12 cellular contexts compared by ENCODE assay signal in genomic region chr10:659710-660141, GRCh38. TPM values are rescaled to one million over a fixed set of nuclear protein-coding genes. Genes with fewer than 3 reads are reported as not detected.
DNase-seq lines count a peak whose midpoint lies in the region; ATAC-seq and TF ChIP-seq lines count a peak whose summit lies in the region.
"Had no signal": no experiment of that assay in that cellular context is flagged by ENCODE, and none has a peak within 500 bp of the region (broad histone marks: within the 10 kb centered on the region; RNA-seq: fewer than 3 reads in every experiment).

No MANE protein-coding gene starts in this region.

- no TSS peak for BruUV-seq in PC-3 (replicated peaks; lab: Mats Ljungman, UMichigan)

- no peak overlapping the region for H4K8ac ChIP-seq in trophoblast cell (ENCODE audit: low read depth, low read length)

- H3K27ac Mint-ChIP-seq in neural crest cell (ENCODE audit: unreplicated experiment) = peak overlapping the region; percentile 82
- no peak overlapping the region for H3K27ac Mint-ChIP-seq in CD4-positive, alpha-beta memory T cell
- H3K27ac Mint-ChIP-seq: activated naive CD8-positive, alpha-beta T cell; T-helper 2 cell treated with Interferon-gamma antibody and Interleukin-4, amounts not matched to agents 5 μg/mL and 100 μg/mL, for 36 hours had no signal

- no peaks in the 10 kb centered on the region for H3K36me3 Mint-ChIP-seq in neural crest cell (ENCODE audit: low read depth)
- H3K36me3 Mint-ChIP-seq in CD4-positive, alpha-beta memory T cell = no peaks in the 10 kb centered on the region
- H3K36me3 Mint-ChIP-seq: activated naive CD8-positive, alpha-beta T cell had no signal

- peak; percentile 31; the same call in 1 of the 2 replicates for ATAC-seq in PC-3

- no peak overlapping the region for H2BK120ac ChIP-seq in trophoblast cell (ENCODE audit: insufficient read depth, low read length, poor library complexity)

- CTCF ChIA-PET in AG04450 (lab: Charles Lee) = interaction anchor here (1.7 kb wide), 1 partner anchor 149 kb away, joined by 8 read pairs; no protein-coding TSS in a partner anchor
- CTCF ChIA-PET in PC-3 (lab: Charles Lee) = interaction anchor here (0.7 kb wide), 1 partner anchor 84 kb away, joined by 3 read pairs; no protein-coding TSS in a partner anchor
- CTCF ChIA-PET in CD4-positive, alpha-beta memory T cell (lab: Charles Lee; ENCODE audit: partially characterized antibody) = no interaction called here

- H3K36me3 ChIP-seq in PC-3 (ENCODE audit: low read depth, low read length) = no peaks in the 10 kb centered on the region
- no peaks in the 10 kb centered on the region for H3K36me3 ChIP-seq in CD4-positive, alpha-beta memory T cell (ENCODE audit: insufficient read depth, low read length)
- H3K36me3 ChIP-seq in trophoblast cell (ENCODE audit: control insufficient read depth in 1 of 2, insufficient read depth in 2 of 2, low read length in 2 of 2) = no peaks in the 10 kb centered on the region

- H3K9ac ChIP-seq in PC-3 (ENCODE audit: low read length) (no peak overlapping the region), trophoblast cell (ENCODE audit: low read length) (no peak overlapping the region)

- DNase-seq in AG04450 (ENCODE audit: low read depth, low spot score) (peak; percentile 23), PC-3 (no peak), fibroblast of gingiva (ENCODE audit: low read depth) (peak; percentile 43), neural crest cell (ENCODE audit: low read depth, low spot score) (no peak), G401 (ENCODE audit: low spot score) (no peak), trophoblast cell (no peak), occipital lobe (lab: John Stamatoyannopoulos, UW) (no peak)
- DNase-seq in CD4-positive, alpha-beta memory T cell = no peak
- DNase-seq: immature natural killer cell, NCI-H1436 treated with DMSO at 0.1 percent for 48 hours had no signal

- no peaks in the 10 kb centered on the region for H3K79me1 ChIP-seq in trophoblast cell (ENCODE audit: low read length)

- peak overlapping the region; percentile 11 for H3K4me3 ChIP-seq in AG04450 (ENCODE audit: low read depth, low read length)
- H3K4me3 ChIP-seq in PC-3 (ENCODE audit: low read length) = no peak overlapping the region
- no peak overlapping the region for H3K4me3 ChIP-seq in CD4-positive, alpha-beta memory T cell (ENCODE audit: low read length in 2 of 2)
- no peak overlapping the region for H3K4me3 ChIP-seq in trophoblast cell (ENCODE audit: low read depth, low read length)

- H3K4me1 ChIP-seq in PC-3 (ENCODE audit: insufficient read depth, low read length) (no peaks in the 10 kb centered on the region), trophoblast cell (ENCODE audit: control insufficient read depth in 1 of 2, insufficient read depth in 2 of 2, low read length in 2 of 2) (no peaks in the 10 kb centered on the region)
- no peaks in the 10 kb centered on the region for H3K4me1 ChIP-seq in CD4-positive, alpha-beta memory T cell (ENCODE audit: insufficient read depth, low read length)

- intact Hi-C loops in PC-3 (cut with micrococcal nuclease) = no loop called here
- intact Hi-C loops in CD4-positive, alpha-beta memory T cell (cut with micrococcal nuclease) = no loop called here

- H3K9me3 ChIP-seq in AG04450 (ENCODE audit: control insufficient read depth, insufficient read depth, low read length) = no peaks in the 10 kb centered on the region
- H3K9me3 ChIP-seq in PC-3 (ENCODE audit: low read length) = no peaks in the 10 kb centered on the region
- H3K9me3 ChIP-seq in CD4-positive, alpha-beta memory T cell (ENCODE audit: control insufficient read depth in 1 of 2, low read length in 2 of 2) = peaks cover 0 to 3% of the 10 kb centered on the region in 2 donors
- no peaks in the 10 kb centered on the region for H3K9me3 ChIP-seq in trophoblast cell (ENCODE audit: insufficient read depth, low read depth, low read length)

- H3K27me3 ChIP-seq in AG04450 (ENCODE audit: control insufficient read depth, insufficient read depth, low read length) (no peaks in the 10 kb centered on the region), PC-3 (ENCODE audit: low read length) (no peaks in the 10 kb centered on the region), trophoblast cell (ENCODE audit: insufficient read depth, low read length) (no peaks in the 10 kb centered on the region)
- no peaks in the 10 kb centered on the region for H3K27me3 ChIP-seq in CD4-positive, alpha-beta memory T cell (ENCODE audit: insufficient read depth, low read length)

- no peaks in the 10 kb centered on the region for H3K27me3 Mint-ChIP-seq in neural crest cell (ENCODE audit: low read depth)
- peaks cover 3 to 6% of the 10 kb centered on the region in 2 donors for H3K27me3 Mint-ChIP-seq in CD4-positive, alpha-beta memory T cell

- H3K4me3 Mint-ChIP-seq in neural crest cell = peak overlapping the region; percentile 14
- no peak overlapping the region for H3K4me3 Mint-ChIP-seq in CD4-positive, alpha-beta memory T cell
- H3K4me3 Mint-ChIP-seq: activated naive CD8-positive, alpha-beta T cell; immature natural killer cell; T-helper 2 cell treated with Interferon-gamma antibody and Interleukin-4, amounts not matched to agents 5 μg/mL and 100 μg/mL, for 36 hours had no signal

- TF ChIP-seq CTCF in AG04450 (IDR thresholded peaks at IDR 0.05; ENCODE audit: low read depth, low read length) (no peak), PC-3 (conservative IDR thresholded peaks at IDR 0.05; ENCODE audit: low read depth, low read length) (no peak), neural crest cell (conservative IDR thresholded peaks at IDR 0.05) (no peak)

- no peaks in the 10 kb centered on the region for H4K20me1 ChIP-seq in PC-3 (ENCODE audit: low read length)

- no peak overlapping the region for H3K4ac ChIP-seq in trophoblast cell (ENCODE audit: low read depth, low read length)

- H3K4me2 ChIP-seq in PC-3 (ENCODE audit: low read length) = no peak overlapping the region
- H3K4me2 ChIP-seq in trophoblast cell (ENCODE audit: low read length) = no peak overlapping the region

- peak overlapping the region; percentile 65 for H3K27ac ChIP-seq in AG04450 (ENCODE audit: low read depth, low read length)
- H3K27ac ChIP-seq in PC-3 (ENCODE audit: low read length) = no peak overlapping the region
- no peak overlapping the region for H3K27ac ChIP-seq in CD4-positive, alpha-beta memory T cell (ENCODE audit: low read depth, low read length)
- no peak overlapping the region for H3K27ac ChIP-seq in trophoblast cell (ENCODE audit: low read depth, low read length)

- H2AK5ac ChIP-seq in trophoblast cell (ENCODE audit: low read length) = no peak overlapping the region

- H3K4me1 Mint-ChIP-seq in neural crest cell = peaks cover 54% of the 10 kb centered on the region
- peaks cover 0 to 6% (median 0%) of the 10 kb centered on the region in 4 donors for H3K4me1 Mint-ChIP-seq in CD4-positive, alpha-beta memory T cell

- POLR2A ChIA-PET in AG04450 (lab: Yijun Ruan, JAX) (no interaction called here), PC-3 (lab: Charles Lee; ENCODE audit: unreplicated experiment) (no interaction called here)
- POLR2A ChIA-PET in CD4-positive, alpha-beta memory T cell (lab: Charles Lee; ENCODE audit: partially characterized antibody) = no interaction called here

- no peak overlapping the region for H3K18ac ChIP-seq in trophoblast cell (ENCODE audit: low read length)

- in situ Hi-C loops in G401 (cut with HindIII; ENCODE audit: low sequenced_read_pairs) = no loop called here

- no peak overlapping the region for H3K23ac ChIP-seq in trophoblast cell (ENCODE audit: low read length)

- H3K79me2 ChIP-seq in PC-3 (ENCODE audit: low read length) (no peaks in the 10 kb centered on the region), trophoblast cell (ENCODE audit: control insufficient read depth, insufficient read depth, low read length, poor library complexity) (no peaks in the 10 kb centered on the region)

- H2AFZ ChIP-seq in PC-3 (ENCODE audit: low read length) = no peak overlapping the region
- H2AFZ ChIP-seq in trophoblast cell (ENCODE audit: insufficient read depth, low read length, poor library complexity) = no peak overlapping the region

- H3F3A ChIP-seq in PC-3 (ENCODE audit: low read length, unreplicated experiment) = no peaks in the 10 kb centered on the region

- no peaks in the 10 kb centered on the region for H3K9me2 ChIP-seq in PC-3 (replicated peaks; ENCODE audit: low read length)

- no CpG with 5 or more reads among the region's 8 CpGs for WGBS in trophoblast cell (ENCODE audit: extremely low coverage, insufficient coverage, insufficient read length)

- H3K9me3 Mint-ChIP-seq in neural crest cell = no peaks in the 10 kb centered on the region
- no peaks in the 10 kb centered on the region for H3K9me3 Mint-ChIP-seq in CD4-positive, alpha-beta memory T cell
- H3K9me3 Mint-ChIP-seq: immature natural killer cell; T-helper 2 cell treated with Interferon-gamma antibody and Interleukin-4, amounts not matched to agents 5 μg/mL and 100 μg/mL, for 36 hours had no signal

- H3K14ac ChIP-seq in trophoblast cell (ENCODE audit: low read length) = no peak overlapping the region

- H4K91ac ChIP-seq in trophoblast cell (ENCODE audit: low read depth, low read length) = no peak overlapping the region

- H2BK12ac ChIP-seq in trophoblast cell (ENCODE audit: low read length) = no peak overlapping the region

- no peak overlapping the region for H4K12ac ChIP-seq in trophoblast cell (ENCODE audit: low read depth, low read length)

- H2BK5ac ChIP-seq in trophoblast cell (ENCODE audit: low read depth, low read length, poor library complexity) = no peak overlapping the region

RNA-seq across cellular contexts. Expression of gene DIP2C, which starts 29.7 kb away (rescaled TPM):
- polyA plus RNA-seq in AG04450 (2011; rRNA removed) = 9.6 and 12.9 TPM in 2 replicates
- 23.0 and 23.9 TPM in 2 replicates for polyA minus RNA-seq in AG04450 (2011; rRNA and poly(A)+ RNA removed)
- 3.1 and 3.7 TPM in 2 replicates for total RNA-seq in PC-3 (2014; rRNA removed)
- 21.7 and 22.7 TPM in 2 replicates for total RNA-seq in neural crest cell
- 1 to 10 TPM; 5.7 to 6.0 TPM for total RNA-seq in CD4-positive, alpha-beta memory T cell
- polyA plus RNA-seq in CD4-positive, alpha-beta memory T cell = 1 to 10 TPM; 1.1 to 2.1 TPM
- total RNA-seq in G401 (2014; rRNA removed; shearing (Covaris generic)) = 3.9 and 9.0 TPM in 2 replicates
- polyA plus RNA-seq in trophoblast cell (2013) = 6.9 and 7.0 TPM in 2 replicates
- total RNA-seq in occipital lobe = 42.0 TPM

Comparison
In these comparisons a context has a peak if more than half of its experiments do, and no peak if none do; other contexts are left out.
1. DNase-seq: peak in AG04450 (single experiment) and fibroblast of gingiva (single experiment); none in PC-3 (single experiment), neural crest cell (single experiment), CD4-positive, alpha-beta memory T cell (0 of 5), G401 (single experiment), trophoblast cell (0 of 2) and occipital lobe (single experiment).